In genomic region chr12:110278137-110278536, GRCh38 we compare ENCODE assay signal across 24 cellular contexts. TPM values are rescaled to one million over a fixed set of nuclear protein-coding genes. Genes with fewer than 3 reads are reported as not detected.
DNase-seq lines count a peak whose midpoint lies in the region; ATAC-seq and TF ChIP-seq lines count a peak whose summit lies in the region.
"Had no signal": no experiment of that assay in that cellular context is flagged by ENCODE, and none has a peak within 500 bp of the region (broad histone marks: within the 10 kb centered on the region; RNA-seq: fewer than 3 reads in every experiment).

No MANE protein-coding gene starts in this region.

- peak overlapping the region; percentile 72 for H3K4me3 Mint-ChIP-seq in neural crest cell
- H3K4me3 Mint-ChIP-seq: activated B cell treated with CpG ODN at 0.5 μM for 24 hours; activated CD4-positive, alpha-beta T cell treated with anti-CD3 and anti-CD28 coated beads, Interleukin-2, amount 10 ng/mL, durations not matched to agents 7 days and 5 days had no signal

- TF ChIP-seq CTCF in coronary artery (IDR thresholded peaks at IDR 0.05): no peak
- TF ChIP-seq CTCF in neural crest cell (conservative IDR thresholded peaks at IDR 0.05): no peak

- DNase-seq in Ammon's horn (ENCODE audit: low spot score) (peak; percentile 17), NCI-H1694 (lab: John Stamatoyannopoulos, UW) (peak; percentile 2), coronary artery (ENCODE audit: low spot score) (no peak), neural crest cell (ENCODE audit: low read depth, low spot score) (no peak), inferior parietal cortex (ENCODE audit: extremely low spot score) (no peak)
- DNase-seq in activated T-cell treated with anti-CD3 and anti-CD28 coated beads, Interleukin-2, amount 50 U/mL, for 1 hour: no peak
- DNase-seq: activated B cell treated with CpG ODN at 0.5 μM for 24 hours; activated CD4-positive, alpha-beta T cell treated with anti-CD3 and anti-CD28 coated beads, Interleukin-2, amount 10 ng/mL, durations not matched to agents 7 days and 5 days; activated T-cell treated with anti-CD3 and anti-CD28 coated beads, Interleukin-2, amount 50 U/mL, for 48 hours; DMS153; GOT3; IMR-90; natural killer cell; NCI-H1930; NCI-H2171 treated with DMSO at 0.1 percent for 48 hours; NCI-H510A treated with DMSO at 0.1 percent for 48 hours; OCI-M1; pancreas; stimulated activated CD4-positive, alpha-beta T cell treated with anti-CD3 and anti-CD28 coated beads, Interleukin-2, amount 100 ng/mL, for 48 hours; tibial artery had no signal

- peak overlapping the region; percentile 16 to 45 for H3K27ac ChIP-seq in coronary artery
- H3K27ac ChIP-seq: BLaER1, pancreas, SK-N-MC had no signal

- no peak overlapping the region for H3K4me3 ChIP-seq in coronary artery
- H3K4me3 ChIP-seq: BLaER1, pancreas, SK-N-MC, tibial artery had no signal

- no peak for ATAC-seq in HG03457 (IDR thresholded peaks at IDR 0.05; ENCODE audit: unreplicated experiment)
- ATAC-seq: natural killer cell, pancreas, sciatic nerve had no signal

- no peaks in the 10 kb centered on the region for H3K36me3 Mint-ChIP-seq in neural crest cell (ENCODE audit: low read depth)
- H3K36me3 Mint-ChIP-seq: natural killer cell had no signal

- H3K27ac Mint-ChIP-seq in neural crest cell (ENCODE audit: unreplicated experiment): peak overlapping the region; percentile 14
- H3K27ac Mint-ChIP-seq: activated B cell treated with CpG ODN at 0.5 μM for 24 hours; activated CD4-positive, alpha-beta T cell treated with anti-CD3 and anti-CD28 coated beads, Interleukin-2, amount 10 ng/mL, durations not matched to agents 7 days and 5 days; natural killer cell had no signal

- no peaks in the 10 kb centered on the region for H3K27me3 Mint-ChIP-seq in neural crest cell (ENCODE audit: low read depth)
- H3K27me3 Mint-ChIP-seq: activated B cell treated with CpG ODN at 0.5 μM for 24 hours had no signal

- no peaks in the 10 kb centered on the region for H3K9me3 Mint-ChIP-seq in neural crest cell
- H3K9me3 Mint-ChIP-seq: activated B cell treated with CpG ODN at 0.5 μM for 24 hours; activated CD4-positive, alpha-beta T cell treated with anti-CD3 and anti-CD28 coated beads, Interleukin-2, amount 10 ng/mL, durations not matched to agents 7 days and 5 days; natural killer cell had no signal

- peaks cover 30% of the 10 kb centered on the region for H3K4me1 Mint-ChIP-seq in neural crest cell

RNA-seq across cellular contexts. Expression of gene ATP2A2, which starts 2.9 kb away (rescaled TPM):
- 234 and 242 TPM in 2 replicates for total RNA-seq in neural crest cell

Comparison
In these comparisons a context has a peak if more than half of its experiments do, and no peak if none do; other contexts are left out.
1. DNase-seq: peak in Ammon's horn (single experiment) and NCI-H1694 (single experiment); none in coronary artery (single experiment), neural crest cell (single experiment), activated T-cell treated with anti-CD3 and anti-CD28 coated beads, Interleukin-2, amount 50 U/mL, for 1 hour (single experiment) and inferior parietal cortex (single experiment).